Comparison of ENCODE assay signal across 28 cellular contexts in the genomic region with DNA sequence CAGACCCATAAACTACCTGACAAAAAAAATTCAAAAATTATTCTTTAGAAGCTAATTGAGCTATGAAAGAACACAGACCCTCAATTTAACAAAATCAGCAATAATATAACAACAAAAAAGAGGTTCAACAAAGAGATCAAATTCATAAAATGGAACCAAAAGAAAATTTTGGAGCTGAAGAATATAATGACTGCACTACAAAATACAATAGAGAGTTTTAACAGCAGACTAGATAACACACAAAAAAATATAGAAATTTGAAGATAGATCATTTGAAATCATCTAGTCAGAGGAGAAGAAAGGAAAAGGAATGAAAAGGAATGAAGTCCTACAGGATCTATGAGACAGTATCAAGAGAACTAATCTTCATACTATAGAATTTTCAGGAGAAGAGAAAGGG.
"Had no signal": no experiment of that assay in that cellular context is flagged by ENCODE, and none has a peak within 500 bp of the region (broad histone marks: within the 10 kb centered on the region; RNA-seq: fewer than 3 reads in every experiment).

No MANE protein-coding gene starts in this region.

- FAIRE-seq: colon, endometrium, endothelial cell of umbilical vein, frontal cortex had no signal

- H3K36me3 ChIP-seq: colonic mucosa, esophagus muscularis mucosa, esophagus squamous epithelium, gastrocnemius medialis, gastroesophageal sphincter, heart left ventricle, heart right ventricle had no signal

- H3K9me3 ChIP-seq: colonic mucosa had no signal

- ATAC-seq: effector memory CD8-positive, alpha-beta T cell; esophagus mucosa; foreskin keratinocyte; gastrocnemius medialis; gastroesophageal sphincter; heart left ventricle; heart right ventricle had no signal

- H3K27ac ChIP-seq: colonic mucosa, coronary artery, dorsolateral prefrontal cortex, epithelial cell of prostate, esophagus muscularis mucosa, esophagus squamous epithelium, foreskin keratinocyte, gastrocnemius medialis, gastroesophageal sphincter, heart left ventricle, heart right ventricle had no signal

- H3K4me1 ChIP-seq: colonic mucosa, esophagus muscularis mucosa, esophagus squamous epithelium, foreskin keratinocyte, gastrocnemius medialis, gastroesophageal sphincter, heart left ventricle, heart right ventricle had no signal

- H3K27me3 ChIP-seq: colonic mucosa, esophagus muscularis mucosa, esophagus squamous epithelium, foreskin keratinocyte, gastrocnemius medialis, gastroesophageal sphincter, heart left ventricle, heart right ventricle had no signal

- DNase-seq: colonic mucosa; cortex of kidney; dermis blood vessel endothelial cell; dorsolateral prefrontal cortex; effector CD4-positive, alpha-beta T cell; effector CD8-positive, alpha-beta T cell; effector memory CD4-positive, alpha-beta T cell; effector memory CD8-positive, alpha-beta T cell; endodermal cell; erythroblast; esophagus squamous epithelium; foreskin fibroblast; foreskin keratinocyte; foreskin melanocyte; gastrocnemius medialis; glutamatergic neuron; head of caudate nucleus; heart left ventricle; heart right ventricle had no signal

- H3K4me3 ChIP-seq: colonic mucosa, coronary artery, dorsolateral prefrontal cortex, esophagus muscularis mucosa, esophagus squamous epithelium, gastrocnemius medialis, gastroesophageal sphincter, heart left ventricle, heart right ventricle had no signal
